ENCODE assay signal across 1 cellular context in genomic region chr2:21041943-21042707, GRCh38.
A peak's percentile ranks its signal among the peaks of the same experiment; 100 is the strongest.
TF ChIP-seq lines count a peak whose summit lies in the region.

No MANE protein-coding gene starts in this region.

TF ChIP-seq in HepG2, 621 proteins besides CTCF, POLR2A, EP300 and RAD21 (continued from another document and continues in another):
- TF ChIP-seq ZHX1 (CRISPR knock-in tag; IDR thresholded peaks at IDR 0.05; ENCODE audit: low read depth) (peak; percentile 81), FIP1L1 (IDR thresholded peaks at IDR 0.05; ENCODE audit: borderline replicate concordance, insufficient read depth, low read depth, low read length) (0 out of 2 replicates have a peak, but pooled peaks have one; percentile 16), ZNF468 (CRISPR knock-in tag; IDR thresholded peaks at IDR 0.05) (no peak), ELF1 (CRISPR knock-in tag; IDR thresholded peaks at IDR 0.05) (peak; percentile 66), KMT2A (CRISPR knock-in tag; IDR thresholded peaks at IDR 0.05) (0 out of 2 replicates have a peak, but pooled peaks have one; percentile 36), ATF6 (CRISPR knock-in tag; conservative IDR thresholded peaks at IDR 0.05) (no peak), PHF21A (CRISPR knock-in tag; IDR thresholded peaks at IDR 0.05) (peak; percentile 64; the same call in 1 of the 2 replicates), PHF5A (CRISPR knock-in tag; IDR thresholded peaks at IDR 0.05; ENCODE audit: low read depth, unreplicated experiment) (peak; percentile 86), MTF2 (CRISPR knock-in tag; IDR thresholded peaks at IDR 0.05; ENCODE audit: borderline replicate concordance) (no peak), NCOA5 (CRISPR knock-in tag; IDR thresholded peaks at IDR 0.05) (0 out of 2 replicates have a peak, but pooled peaks have one; percentile 86), RFXAP (CRISPR knock-in tag; IDR thresholded peaks at IDR 0.05; ENCODE audit: borderline replicate concordance) (peak; percentile 72; the same call in 1 of the 2 replicates), PAWR (CRISPR knock-in tag; IDR thresholded peaks at IDR 0.05; ENCODE audit: borderline replicate concordance) (no peak), ZBTB25 (CRISPR knock-in tag; IDR thresholded peaks at IDR 0.05) (no peak), SMYD3 (CRISPR knock-in tag; IDR thresholded peaks at IDR 0.05) (no peak), EHMT2 (IDR thresholded peaks at IDR 0.05; ENCODE audit: borderline replicate concordance, low read depth, low read length) (peak; percentile 19; the same call in 1 of the 2 replicates), ZNF83 (CRISPR knock-in tag; IDR thresholded peaks at IDR 0.05; ENCODE audit: borderline replicate concordance) (no peak), MED8 (CRISPR knock-in tag; IDR thresholded peaks at IDR 0.05; ENCODE audit: insufficient replicate concordance) (peak; percentile 93), HDAC6 (IDR thresholded peaks at IDR 0.05; ENCODE audit: low read depth, low read length) (peak; percentile 48; the same call in 1 of the 2 replicates), ZNF230 (CRISPR knock-in tag; IDR thresholded peaks at IDR 0.05) (peak; percentile 68; the same call in 1 of the 2 replicates), NFE2L2 (IDR thresholded peaks at IDR 0.05; ENCODE audit: low read length) (no peak; the same call in 1 of the 2 replicates), BATF2 (CRISPR knock-in tag; IDR thresholded peaks at IDR 0.05) (peak; percentile 45; the same call in 1 of the 2 replicates), ZNF576 (CRISPR knock-in tag; IDR thresholded peaks at IDR 0.05) (no peak), ZNF207 (IDR thresholded peaks at IDR 0.05; ENCODE audit: borderline replicate concordance) (no peak), PRPF4 (IDR thresholded peaks at IDR 0.05; ENCODE audit: low read depth, low read length, poor library complexity, severe bottlenecking) (no peak), MAFF (IDR thresholded peaks at IDR 0.05; ENCODE audit: low read depth, low read length) (no peak), ZNF333 (CRISPR knock-in tag; IDR thresholded peaks at IDR 0.05; ENCODE audit: borderline replicate concordance) (0 out of 2 replicates have a peak, but pooled peaks have one; percentile 55), SATB2 (CRISPR knock-in tag; IDR thresholded peaks at IDR 0.05) (peak; percentile 84; the same call in 1 of the 2 replicates), ZBTB8A (CRISPR knock-in tag; IDR thresholded peaks at IDR 0.05; ENCODE audit: borderline replicate concordance, low read depth) (no peak), ZNF121 (CRISPR knock-in tag; IDR thresholded peaks at IDR 0.05) (peak; percentile 35; the same call in 1 of the 2 replicates), MNT (IDR thresholded peaks at IDR 0.05) (peak; percentile 74), CBX2 (IDR thresholded peaks at IDR 0.05; ENCODE audit: low read depth, low read length) (no peak), CBX2 (CRISPR knock-in tag; IDR thresholded peaks at IDR 0.05; ENCODE audit: low read depth) (peak; percentile 87), ATAD3A (CRISPR knock-in tag; IDR thresholded peaks at IDR 0.05) (no peak), ZBTB38 (CRISPR knock-in tag; IDR thresholded peaks at IDR 0.05) (peak; percentile 19; the same call in 1 of the 2 replicates), KDM4B (CRISPR knock-in tag; IDR thresholded peaks at IDR 0.05) (peak; percentile 82), NR1H2 (CRISPR knock-in tag; IDR thresholded peaks at IDR 0.05; ENCODE audit: borderline replicate concordance, low read depth) (peak; percentile 81; the same call in 1 of the 2 replicates), ATM (IDR thresholded peaks at IDR 0.05; ENCODE audit: borderline replicate concordance) (no peak), FOXO1 (CRISPR knock-in tag; IDR thresholded peaks at IDR 0.05) (peak; percentile 96), NFE2 (CRISPR knock-in tag; IDR thresholded peaks at IDR 0.05) (no peak), ZBTB10 (CRISPR knock-in tag; IDR thresholded peaks at IDR 0.05; ENCODE audit: borderline replicate concordance) (peak; percentile 58; the same call in 1 of the 2 replicates), HES4 (CRISPR knock-in tag; IDR thresholded peaks at IDR 0.05; ENCODE audit: borderline replicate concordance) (peak; percentile 63; the same call in 1 of the 2 replicates), ZSCAN9 (CRISPR knock-in tag; IDR thresholded peaks at IDR 0.05; ENCODE audit: borderline replicate concordance) (peak; percentile 78), ZNF318 (CRISPR knock-in tag; IDR thresholded peaks at IDR 0.05) (peak; percentile 95), MAFG (CRISPR knock-in tag; IDR thresholded peaks at IDR 0.05) (no peak), ZBTB1 (CRISPR knock-in tag; IDR thresholded peaks at IDR 0.05; ENCODE audit: borderline replicate concordance) (no peak)
